Comparison of ENCODE assay signal across 33 cellular contexts in genomic region chr4:96037705-96038104, GRCh38.
DNase-seq lines count a peak whose midpoint lies in the region; ATAC-seq and TF ChIP-seq lines count a peak whose summit lies in the region.
"Had no signal": no experiment of that assay in that cellular context is flagged by ENCODE, and none has a peak within 500 bp of the region (broad histone marks: within the 10 kb centered on the region; RNA-seq: fewer than 3 reads in every experiment).

No MANE protein-coding gene starts in this region.

- H3K4me2 ChIP-seq in PC-3 (ENCODE audit: low read length): no peak overlapping the region
- H3K4me2 ChIP-seq: A549; BLaER1; BLaER1 treated with 17β-estradiol and CSF1 and Interleukin-3, amounts not matched to agents 10 nM and 100 nM had no signal

- POLR2A ChIA-PET in PC-3 (lab: Charles Lee; ENCODE audit: unreplicated experiment): no interaction called here

- WGBS in transverse colon (ENCODE audit: low coverage in 1 of 2), 2 donors: 70 to 75% methylated on average over 2 of the region's 2 CpGs

- H3K9me3 ChIP-seq in PC-3 (ENCODE audit: low read length) (no peaks in the 10 kb centered on the region), mucosa of descending colon (no peaks in the 10 kb centered on the region), transverse colon (no peaks in the 10 kb centered on the region)
- H3K9me3 ChIP-seq: A549; BE2C; BLaER1; BLaER1 treated with 17β-estradiol and CSF1 and Interleukin-3, amounts not matched to agents 10 nM and 100 nM; Caco-2 had no signal

- no TSS peak for BruUV-seq in PC-3 (replicated peaks; lab: Mats Ljungman, UMichigan)

- in situ Hi-C loops in transverse colon (cut with MboI; ENCODE audit: low pct_ligation_motif_present in 1 of 4, low pct_unique_long_range_greater_than_20kb in 1 of 4, low sequenced_read_pairs in 3 of 4): no loop called here

- DNase-seq in PC-3 (no peak), fibroblast of pulmonary artery (ENCODE audit: low read depth) (peak; percentile 6), left colon (no peak), mucosa of descending colon (peak in 1 of 3 donors; percentile 9), transverse colon (no peak), NCI-H524 (lab: John Stamatoyannopoulos, UW) (no peak), NK-92 (lab: John Stamatoyannopoulos, UW; ENCODE audit: unreplicated experiment) (no peak)
- DNase-seq: 8988T; ACHN; AML-193; BE2C; C1 segment of cervical spinal cord; Caco-2; Calu3; CD4-positive, alpha-beta memory T cell; CD4-positive, alpha-beta T cell; CD4-positive, CD25-positive, alpha-beta regulatory T cell; CD8-positive, alpha-beta memory T cell; CD8-positive, alpha-beta T cell; COR-L47; DMS 273 treated with DMSO at 0.1 percent for 48 hours; DMS153; DMS53; DMS79; DMS79 treated with DMSO at 0.1 percent for 48 hours; DND-41; EL had no signal

- no peak for TF ChIP-seq POLR2A in transverse colon (IDR thresholded peaks at IDR 0.05)

- CTCF ChIA-PET in PC-3 (lab: Charles Lee): no interaction called here

- no peaks in the 10 kb centered on the region for H4K20me1 ChIP-seq in PC-3 (ENCODE audit: low read length)
- H4K20me1 ChIP-seq: BLaER1; BLaER1 treated with 17β-estradiol and CSF1 and Interleukin-3, amounts not matched to agents 10 nM and 100 nM had no signal

- no peaks in the 10 kb centered on the region for H3F3A ChIP-seq in PC-3 (ENCODE audit: low read length, unreplicated experiment)

- H3K79me2 ChIP-seq in PC-3 (ENCODE audit: low read length): no peaks in the 10 kb centered on the region

- no peak overlapping the region for H3K27ac ChIP-seq in PC-3 (ENCODE audit: low read length)
- no peak overlapping the region for H3K27ac ChIP-seq in transverse colon
- H3K27ac ChIP-seq: 22Rv1; A549; BLaER1; BLaER1 treated with 17β-estradiol and CSF1 and Interleukin-3, amounts not matched to agents 10 nM and 100 nM; C4-2B had no signal

- TF ChIP-seq CTCF in PC-3 (conservative IDR thresholded peaks at IDR 0.05; ENCODE audit: low read depth, low read length): no peak
- TF ChIP-seq CTCF in fibroblast of pulmonary artery (IDR thresholded peaks at IDR 0.05; ENCODE audit: low read length, missing control alignments): no peak
- no peak for TF ChIP-seq CTCF in mucosa of descending colon (IDR thresholded peaks at IDR 0.05)
- no peak for TF ChIP-seq CTCF in transverse colon (IDR thresholded peaks at IDR 0.05)

- H3K27me3 ChIP-seq in PC-3 (ENCODE audit: low read length): no peaks in the 10 kb centered on the region
- H3K27me3 ChIP-seq in transverse colon: no peaks in the 10 kb centered on the region
- H3K27me3 ChIP-seq: BE2C; BLaER1; BLaER1 treated with 17β-estradiol and CSF1 and Interleukin-3, amounts not matched to agents 10 nM and 100 nM had no signal

- no peak overlapping the region for H2AFZ ChIP-seq in PC-3 (ENCODE audit: low read length)

- no peaks in the 10 kb centered on the region for H3K4me1 ChIP-seq in PC-3 (ENCODE audit: insufficient read depth, low read length)
- no peaks in the 10 kb centered on the region for H3K4me1 ChIP-seq in mucosa of descending colon (ENCODE audit: low read depth)
- no peaks in the 10 kb centered on the region for H3K4me1 ChIP-seq in transverse colon
- H3K4me1 ChIP-seq: A549; BLaER1; BLaER1 treated with 17β-estradiol and CSF1 and Interleukin-3, amounts not matched to agents 10 nM and 100 nM; Caco-2 had no signal

- no peak overlapping the region for H3K4me3 ChIP-seq in PC-3 (ENCODE audit: low read length)
- H3K4me3 ChIP-seq in fibroblast of pulmonary artery (replicated peaks; ENCODE audit: low read depth, low read length): no peak overlapping the region
- H3K4me3 ChIP-seq in mucosa of descending colon: no peak overlapping the region
- H3K4me3 ChIP-seq in transverse colon: no peak overlapping the region
- H3K4me3 ChIP-seq: A549; BLaER1; BLaER1 treated with 17β-estradiol and CSF1 and Interleukin-3, amounts not matched to agents 10 nM and 100 nM had no signal

- H3K36me3 ChIP-seq in PC-3 (ENCODE audit: low read depth, low read length) (no peaks in the 10 kb centered on the region), mucosa of descending colon (ENCODE audit: low read depth) (no peaks in the 10 kb centered on the region), transverse colon (no peaks in the 10 kb centered on the region)
- H3K36me3 ChIP-seq: BE2C; BLaER1; BLaER1 treated with 17β-estradiol and CSF1 and Interleukin-3, amounts not matched to agents 10 nM and 100 nM had no signal

- no peak overlapping the region for H3K9ac ChIP-seq in PC-3 (ENCODE audit: low read length)
- H3K9ac ChIP-seq: BLaER1; BLaER1 treated with 17β-estradiol and CSF1 and Interleukin-3, amounts not matched to agents 10 nM and 100 nM had no signal

- no peak for TF ChIP-seq EP300 in transverse colon (IDR thresholded peaks at IDR 0.05; ENCODE audit: low read depth)

- peak; percentile 20 for ATAC-seq in PC-3
- ATAC-seq in left colon: peak; percentile 97
- peak; percentile 97 for ATAC-seq in mucosa of descending colon
- ATAC-seq in GM21737 (IDR thresholded peaks at IDR 0.05; ENCODE audit: unreplicated experiment): no peak
- ATAC-seq: A549; CD8-positive, alpha-beta T cell had no signal

- H3K9me2 ChIP-seq in PC-3 (replicated peaks; ENCODE audit: low read length): no peaks in the 10 kb centered on the region

- intact Hi-C loops in PC-3 (cut with micrococcal nuclease): no loop called here
- intact Hi-C loops in left colon (cut with DNase I, micrococcal nuclease): no loop called here
- intact Hi-C loops in mucosa of descending colon (cut with DNase I, micrococcal nuclease): no loop called here
- intact Hi-C loops in transverse colon (cut with DNase I; ENCODE audit: low total_unique reads): no loop called here
